Comparison of ENCODE assay signal across 1 cellular context in the genomic region with DNA sequence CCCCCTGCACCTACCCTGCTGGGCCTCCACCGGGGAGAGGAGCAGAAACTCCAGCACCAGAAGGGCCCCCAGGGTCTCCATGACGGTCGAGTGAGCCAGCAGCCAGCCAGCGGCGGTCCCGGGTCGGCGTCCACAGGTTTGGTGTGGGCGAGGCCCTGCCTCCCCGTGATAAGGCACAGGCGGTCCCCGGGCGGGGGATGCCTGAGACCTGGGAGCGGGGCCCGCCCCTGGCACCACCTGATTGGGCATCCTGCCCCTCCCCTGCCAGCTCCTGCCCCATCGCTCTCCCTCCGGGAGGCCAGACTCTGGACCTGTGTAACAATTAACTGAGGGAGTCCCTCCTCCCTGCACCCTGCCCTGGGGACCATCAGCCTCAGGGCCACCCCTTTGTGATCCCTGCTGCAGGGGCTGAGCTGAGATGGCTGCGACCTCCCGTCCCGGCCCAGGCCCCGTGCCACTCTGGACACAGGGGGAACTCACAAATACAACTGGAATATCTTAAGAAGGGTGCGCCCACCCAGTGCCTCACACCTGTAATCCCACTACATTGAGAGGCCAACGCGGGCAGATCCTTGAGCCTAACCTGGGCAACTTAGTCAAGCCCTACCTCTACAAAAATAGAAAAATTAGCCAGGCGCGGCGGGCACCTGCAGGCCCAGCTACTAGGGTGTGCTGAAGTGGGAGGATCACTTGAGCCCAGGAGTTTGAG.
TF ChIP-seq lines count a peak whose summit lies in the region.

Gene SMIM24 (minus strand): TSS at position 143 of the 709 bp plus-strand sequence. CDS start 62 bp downstream, at position 81.

TF ChIP-seq in HepG2, 621 proteins besides CTCF, POLR2A, EP300 and RAD21 (continued from another document and continues in another):
- TF ChIP-seq MBD4 (IDR thresholded peaks at IDR 0.05; ENCODE audit: borderline replicate concordance, low read length) (no peak), ARNT (IDR thresholded peaks at IDR 0.05) (no peak), ASH2L (IDR thresholded peaks at IDR 0.05; ENCODE audit: insufficient read length, low read depth, low read length) (no peak), ZBTB8A (CRISPR knock-in tag; IDR thresholded peaks at IDR 0.05; ENCODE audit: borderline replicate concordance, low read depth) (no peak), SSRP1 (CRISPR knock-in tag; IDR thresholded peaks at IDR 0.05) (no peak), KLF9 (CRISPR knock-in tag; IDR thresholded peaks at IDR 0.05; ENCODE audit: low read depth) (no peak), ZNF333 (CRISPR knock-in tag; IDR thresholded peaks at IDR 0.05; ENCODE audit: borderline replicate concordance) (no peak), ZNF644 (CRISPR knock-in tag; IDR thresholded peaks at IDR 0.05; ENCODE audit: low read depth) (no peak), ZNF557 (CRISPR knock-in tag; IDR thresholded peaks at IDR 0.05) (no peak), PBX2 (CRISPR knock-in tag; IDR thresholded peaks at IDR 0.05) (no peak), MXD4 (CRISPR knock-in tag; IDR thresholded peaks at IDR 0.05) (no peak), KLF12 (CRISPR knock-in tag; IDR thresholded peaks at IDR 0.05; ENCODE audit: borderline replicate concordance) (0 out of 2 replicates have a peak, but pooled peaks have one; percentile 63), RXRA (CRISPR knock-in tag; IDR thresholded peaks at IDR 0.05) (peak; percentile 55), POLR2G (IDR thresholded peaks at IDR 0.05; ENCODE audit: low read depth, low read length) (no peak), ZNF614 (CRISPR knock-in tag; IDR thresholded peaks at IDR 0.05; ENCODE audit: borderline replicate concordance) (no peak), FOXO1 (CRISPR knock-in tag; IDR thresholded peaks at IDR 0.05) (no peak; the same call in 1 of the 2 replicates), ZNF768 (CRISPR knock-in tag; IDR thresholded peaks at IDR 0.05) (no peak), RBAK (CRISPR knock-in tag; IDR thresholded peaks at IDR 0.05) (no peak), HOXA9 (CRISPR knock-in tag; IDR thresholded peaks at IDR 0.05; ENCODE audit: borderline replicate concordance) (no peak), ZNF512 (CRISPR knock-in tag; IDR thresholded peaks at IDR 0.05) (no peak), ATM (IDR thresholded peaks at IDR 0.05; ENCODE audit: borderline replicate concordance) (no peak), ZBTB7A (CRISPR knock-in tag; IDR thresholded peaks at IDR 0.05) (no peak), ZNF10 (CRISPR knock-in tag; IDR thresholded peaks at IDR 0.05; ENCODE audit: borderline replicate concordance, low read depth) (no peak), ZNF335 (CRISPR knock-in tag; IDR thresholded peaks at IDR 0.05) (no peak), TBL1XR1 (IDR thresholded peaks at IDR 0.05; ENCODE audit: borderline replicate concordance, low read length, partially characterized antibody) (no peak), ZHX1 (CRISPR knock-in tag; IDR thresholded peaks at IDR 0.05; ENCODE audit: low read depth) (no peak), ZNF253 (CRISPR knock-in tag; IDR thresholded peaks at IDR 0.05; ENCODE audit: borderline replicate concordance) (no peak), ZNF567 (CRISPR knock-in tag; IDR thresholded peaks at IDR 0.05; ENCODE audit: borderline replicate concordance) (no peak), REXO4 (CRISPR knock-in tag; IDR thresholded peaks at IDR 0.05; ENCODE audit: borderline replicate concordance) (no peak), HBP1 (CRISPR knock-in tag; IDR thresholded peaks at IDR 0.05; ENCODE audit: low read depth) (no peak), HOXA5 (CRISPR knock-in tag; IDR thresholded peaks at IDR 0.05) (no peak), CBX5 (CRISPR knock-in tag; IDR thresholded peaks at IDR 0.05; ENCODE audit: borderline replicate concordance) (no peak), KLF13 (CRISPR knock-in tag; IDR thresholded peaks at IDR 0.05) (no peak), CCDC6 (CRISPR knock-in tag; IDR thresholded peaks at IDR 0.05) (no peak; the same call in 1 of the 2 replicates), DMAP1 (CRISPR knock-in tag; IDR thresholded peaks at IDR 0.05) (no peak), RARA (CRISPR knock-in tag; IDR thresholded peaks at IDR 0.05) (no peak), ZNF30 (CRISPR knock-in tag; IDR thresholded peaks at IDR 0.05) (no peak), RFX1 (IDR thresholded peaks at IDR 0.05) (no peak), RBM39 (IDR thresholded peaks at IDR 0.05; ENCODE audit: low read depth, low read length, poor library complexity, severe bottlenecking) (no peak), AGO2 (optimal IDR thresholded peaks at IDR 0.05; ENCODE audit: low read depth, low read length) (peak; percentile 17), ZNF24 (IDR thresholded peaks at IDR 0.05) (no peak), CEBPG (CRISPR knock-in tag; IDR thresholded peaks at IDR 0.05) (no peak), NCOA2 (CRISPR knock-in tag; IDR thresholded peaks at IDR 0.05) (no peak), IRF2 (CRISPR knock-in tag; IDR thresholded peaks at IDR 0.05) (no peak; the same call in 1 of the 2 replicates), FOXC1 (CRISPR knock-in tag; IDR thresholded peaks at IDR 0.05; ENCODE audit: borderline replicate concordance) (peak; percentile 69; the same call in 1 of the 2 replicates), ZNF33B (CRISPR knock-in tag; IDR thresholded peaks at IDR 0.05) (no peak), MAFG (CRISPR knock-in tag; IDR thresholded peaks at IDR 0.05) (no peak), GLMP (CRISPR knock-in tag; IDR thresholded peaks at IDR 0.05; ENCODE audit: borderline replicate concordance) (no peak), MATR3 (CRISPR knock-in tag; IDR thresholded peaks at IDR 0.05) (no peak)
- TF ChIP-seq, protein P1, sequence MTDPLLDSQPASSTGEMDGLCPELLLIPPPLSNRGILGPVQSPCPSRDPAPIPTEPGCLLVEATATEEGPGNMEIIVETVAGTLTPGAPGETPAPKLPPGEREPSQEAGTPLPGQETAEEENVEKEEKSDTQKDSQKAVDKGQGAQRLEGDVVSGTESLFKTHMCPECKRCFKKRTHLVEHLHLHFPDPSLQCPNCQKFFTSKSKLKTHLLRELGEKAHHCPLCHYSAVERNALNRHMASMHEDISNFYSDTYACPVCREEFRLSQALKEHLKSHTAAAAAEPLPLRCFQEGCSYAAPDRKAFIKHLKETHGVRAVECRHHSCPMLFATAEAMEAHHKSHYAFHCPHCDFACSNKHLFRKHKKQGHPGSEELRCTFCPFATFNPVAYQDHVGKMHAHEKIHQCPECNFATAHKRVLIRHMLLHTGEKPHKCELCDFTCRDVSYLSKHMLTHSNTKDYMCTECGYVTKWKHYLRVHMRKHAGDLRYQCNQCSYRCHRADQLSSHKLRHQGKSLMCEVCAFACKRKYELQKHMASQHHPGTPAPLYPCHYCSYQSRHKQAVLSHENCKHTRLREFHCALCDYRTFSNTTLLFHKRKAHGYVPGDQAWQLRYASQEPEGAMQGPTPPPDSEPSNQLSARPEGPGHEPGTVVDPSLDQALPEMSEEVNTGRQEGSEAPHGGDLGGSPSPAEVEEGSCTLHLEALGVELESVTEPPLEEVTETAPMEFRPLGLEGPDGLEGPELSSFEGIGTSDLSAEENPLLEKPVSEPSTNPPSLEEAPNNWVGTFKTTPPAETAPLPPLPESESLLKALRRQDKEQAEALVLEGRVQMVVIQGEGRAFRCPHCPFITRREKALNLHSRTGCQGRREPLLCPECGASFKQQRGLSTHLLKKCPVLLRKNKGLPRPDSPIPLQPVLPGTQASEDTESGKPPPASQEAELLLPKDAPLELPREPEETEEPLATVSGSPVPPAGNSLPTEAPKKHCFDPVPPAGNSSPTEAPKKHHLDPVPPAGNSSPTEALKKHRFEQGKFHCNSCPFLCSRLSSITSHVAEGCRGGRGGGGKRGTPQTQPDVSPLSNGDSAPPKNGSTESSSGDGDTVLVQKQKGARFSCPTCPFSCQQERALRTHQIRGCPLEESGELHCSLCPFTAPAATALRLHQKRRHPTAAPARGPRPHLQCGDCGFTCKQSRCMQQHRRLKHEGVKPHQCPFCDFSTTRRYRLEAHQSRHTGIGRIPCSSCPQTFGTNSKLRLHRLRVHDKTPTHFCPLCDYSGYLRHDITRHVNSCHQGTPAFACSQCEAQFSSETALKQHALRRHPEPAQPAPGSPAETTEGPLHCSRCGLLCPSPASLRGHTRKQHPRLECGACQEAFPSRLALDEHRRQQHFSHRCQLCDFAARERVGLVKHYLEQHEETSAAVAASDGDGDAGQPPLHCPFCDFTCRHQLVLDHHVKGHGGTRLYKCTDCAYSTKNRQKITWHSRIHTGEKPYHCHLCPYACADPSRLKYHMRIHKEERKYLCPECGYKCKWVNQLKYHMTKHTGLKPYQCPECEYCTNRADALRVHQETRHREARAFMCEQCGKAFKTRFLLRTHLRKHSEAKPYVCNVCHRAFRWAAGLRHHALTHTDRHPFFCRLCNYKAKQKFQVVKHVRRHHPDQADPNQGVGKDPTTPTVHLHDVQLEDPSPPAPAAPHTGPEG (CRISPR knock-in tag; IDR thresholded peaks at IDR 0.05) = no peak
- TF ChIP-seq, protein P2, sequence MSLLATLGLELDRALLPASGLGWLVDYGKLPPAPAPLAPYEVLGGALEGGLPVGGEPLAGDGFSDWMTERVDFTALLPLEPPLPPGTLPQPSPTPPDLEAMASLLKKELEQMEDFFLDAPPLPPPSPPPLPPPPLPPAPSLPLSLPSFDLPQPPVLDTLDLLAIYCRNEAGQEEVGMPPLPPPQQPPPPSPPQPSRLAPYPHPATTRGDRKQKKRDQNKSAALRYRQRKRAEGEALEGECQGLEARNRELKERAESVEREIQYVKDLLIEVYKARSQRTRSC (CRISPR knock-in tag; IDR thresholded peaks at IDR 0.05; ENCODE audit: low read depth) = no peak
- TF ChIP-seq, protein P3, sequence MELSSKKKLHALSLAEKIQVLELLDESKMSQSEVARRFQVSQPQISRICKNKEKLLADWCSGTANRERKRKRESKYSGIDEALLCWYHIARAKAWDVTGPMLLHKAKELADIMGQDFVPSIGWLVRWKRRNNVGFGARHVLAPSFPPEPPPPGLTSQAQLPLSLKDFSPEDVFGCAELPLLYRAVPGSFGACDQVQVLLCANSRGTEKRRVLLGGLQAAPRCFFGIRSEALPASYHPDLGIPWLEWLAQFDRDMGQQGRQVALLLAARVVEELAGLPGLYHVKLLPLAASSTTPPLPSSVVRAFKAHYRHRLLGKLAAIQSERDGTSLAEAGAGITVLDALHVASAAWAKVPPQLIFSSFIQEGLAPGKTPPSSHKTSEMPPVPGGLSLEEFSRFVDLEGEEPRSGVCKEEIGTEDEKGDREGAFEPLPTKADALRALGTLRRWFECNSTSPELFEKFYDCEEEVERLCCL (CRISPR knock-in tag; IDR thresholded peaks at IDR 0.05; ENCODE audit: borderline replicate concordance) = no peak
